ENCODE assay signal across 1 cellular context in the genomic region with DNA sequence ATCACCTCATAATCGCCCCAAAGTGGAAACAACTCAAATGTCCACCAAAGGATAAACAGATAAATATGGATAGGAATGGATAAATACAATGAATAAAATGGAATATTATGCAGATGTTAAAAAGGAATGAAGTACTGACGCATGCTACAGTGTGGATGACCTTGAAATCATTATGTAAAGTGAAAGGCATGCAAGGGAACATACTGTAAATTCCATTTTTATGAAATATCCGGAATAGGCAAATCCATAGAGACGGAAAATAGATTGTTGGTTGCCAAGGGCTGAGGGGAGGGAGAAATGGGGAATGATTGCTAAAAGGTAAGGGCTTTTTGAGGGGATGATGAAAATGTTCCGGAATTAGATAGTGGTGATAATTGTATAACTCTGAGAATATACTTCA.
TF ChIP-seq lines count a peak whose summit lies in the region.

No MANE protein-coding gene starts in this region.

TF ChIP-seq in HEK293, 187 proteins besides CTCF, POLR2A, EP300 and RAD21 (continued from another document):
- TF ChIP-seq, protein P1, sequence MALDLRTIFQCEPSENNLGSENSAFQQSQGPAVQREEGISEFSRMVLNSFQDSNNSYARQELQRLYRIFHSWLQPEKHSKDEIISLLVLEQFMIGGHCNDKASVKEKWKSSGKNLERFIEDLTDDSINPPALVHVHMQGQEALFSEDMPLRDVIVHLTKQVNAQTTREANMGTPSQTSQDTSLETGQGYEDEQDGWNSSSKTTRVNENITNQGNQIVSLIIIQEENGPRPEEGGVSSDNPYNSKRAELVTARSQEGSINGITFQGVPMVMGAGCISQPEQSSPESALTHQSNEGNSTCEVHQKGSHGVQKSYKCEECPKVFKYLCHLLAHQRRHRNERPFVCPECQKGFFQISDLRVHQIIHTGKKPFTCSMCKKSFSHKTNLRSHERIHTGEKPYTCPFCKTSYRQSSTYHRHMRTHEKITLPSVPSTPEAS (tag by site-specific recombination; IDR thresholded peaks at IDR 0.05): no peak
- TF ChIP-seq MZF1 (tag by site-specific recombination; IDR thresholded peaks at IDR 0.05; ENCODE audit: borderline replicate concordance) (peak; percentile 67; the same call in 1 of the 2 replicates), ZNF433 (tag by site-specific recombination; IDR thresholded peaks at IDR 0.05; ENCODE audit: low read depth) (no peak), ZNF23 (tag by site-specific recombination; IDR thresholded peaks at IDR 0.05; ENCODE audit: borderline replicate concordance) (no peak), ZNF146 (tag by site-specific recombination; IDR thresholded peaks at IDR 0.05) (peak; percentile 96), ZNF24 (tag by site-specific recombination; IDR thresholded peaks at IDR 0.05) (no peak)
TF ChIP-seq in HEK293: peak in this region for 3.
